In genomic region chr1:216559359-216559758, GRCh38 we compare ENCODE assay signal across 30 cellular contexts.
"Had no signal": no experiment of that assay in that cellular context is flagged by ENCODE, and none has a peak within 500 bp of the region (broad histone marks: within the 10 kb centered on the region; RNA-seq: fewer than 3 reads in every experiment).

No MANE protein-coding gene starts in this region.

- H3K4me3 ChIP-seq: adrenal gland had no signal

- H3K27me3 ChIP-seq: adrenal gland had no signal

- H3K9me3 ChIP-seq: adrenal gland had no signal

- FAIRE-seq: astrocyte had no signal

- ATAC-seq: activated CD8-positive, alpha-beta T cell treated with anti-CD3 and anti-CD28 coated beads for 36 hours; activated naive CD4-positive, alpha-beta T cell treated with anti-CD3 and anti-CD28 coated beads, Interleukin-2, amount 50 U/mL, for 72 hours; activated T-cell treated with anti-CD3 and anti-CD28 coated beads, Interleukin-2, amount 50 U/mL, for 4 hours; activated T-cell treated with anti-CD3 and anti-CD28 coated beads, Interleukin-2, amount 50 U/mL, for 72 hours; activated T-helper 17 cell treated with anti-CD3 and anti-CD28 coated beads, Interleukin-2, amount 50 U/mL, for 72 hours had no signal

- DNase-seq: activated B cell treated with CpG ODN at 0.5 μM for 24 hours; activated CD4-positive, alpha-beta memory T cell treated with anti-CD3 and anti-CD28 coated beads for 36 hours; activated CD4-positive, alpha-beta T cell treated with anti-CD3 and anti-CD28 coated beads for 4 hours; activated CD4-positive, alpha-beta T cell treated with anti-CD3 and anti-CD28 coated beads, Interleukin-2, amount 10 ng/mL, durations not matched to agents 24 days and 14 days; activated CD4-positive, alpha-beta T cell treated with anti-CD3 and anti-CD28 coated beads, Interleukin-2, amount 50 U/mL, for 1 hour; activated CD4-positive, alpha-beta T cell treated with anti-CD3 and anti-CD28 coated beads, Interleukin-2, amount 50 U/mL, for 4 hours; activated CD4-positive, CD25-positive, alpha-beta regulatory T cell treated with anti-CD3 and anti-CD28 coated beads, Interleukin-2, amount 50 U/mL, for 72 hours; activated CD8-positive, alpha-beta memory T cell treated with anti-CD3 and anti-CD28 coated beads, Interleukin-2, amount 50 U/mL, for 4 hours; activated CD8-positive, alpha-beta T cell treated with anti-CD3 and anti-CD28 coated beads for 36 hours; activated effector memory CD4-positive, alpha-beta T cell treated with anti-CD3 and anti-CD28 coated beads, Interleukin-2, amount 50 U/mL, for 16 hours; activated gamma-delta T cell treated with Interleukin-2 at 50 U/mL for 16 hours; activated naive CD4-positive, alpha-beta T cell; activated naive CD4-positive, alpha-beta T cell treated with anti-CD3 and anti-CD28 coated beads for 36 hours; activated naive CD4-positive, alpha-beta T cell treated with anti-CD3 and anti-CD28 coated beads, Interleukin-2, amount 50 U/mL, for 16 hours; activated naive CD8-positive, alpha-beta T cell treated with anti-CD3 and anti-CD28 coated beads for 36 hours; activated T-cell treated with anti-CD3 and anti-CD28 coated beads for 4 hours; activated T-cell treated with anti-CD3 and anti-CD28 coated beads, Interleukin-2, amount 50 U/mL, for 1 hour; activated T-cell treated with anti-CD3 and anti-CD28 coated beads, Interleukin-2, amount 50 U/mL, for 4 hours; activated T-cell treated with anti-CD3 and anti-CD28 coated beads, Interleukin-2, amount 50 U/mL, for 72 hours; adrenal gland; amniotic stem cell; aorta; central memory CD4-positive, alpha-beta T cell; T-helper 1 cell; T-helper 2 cell; T-helper 9 cell had no signal

- H3K36me3 ChIP-seq: adrenal gland had no signal

- H3K27ac ChIP-seq: adrenal gland, VCaP had no signal
